In the genomic region with DNA sequence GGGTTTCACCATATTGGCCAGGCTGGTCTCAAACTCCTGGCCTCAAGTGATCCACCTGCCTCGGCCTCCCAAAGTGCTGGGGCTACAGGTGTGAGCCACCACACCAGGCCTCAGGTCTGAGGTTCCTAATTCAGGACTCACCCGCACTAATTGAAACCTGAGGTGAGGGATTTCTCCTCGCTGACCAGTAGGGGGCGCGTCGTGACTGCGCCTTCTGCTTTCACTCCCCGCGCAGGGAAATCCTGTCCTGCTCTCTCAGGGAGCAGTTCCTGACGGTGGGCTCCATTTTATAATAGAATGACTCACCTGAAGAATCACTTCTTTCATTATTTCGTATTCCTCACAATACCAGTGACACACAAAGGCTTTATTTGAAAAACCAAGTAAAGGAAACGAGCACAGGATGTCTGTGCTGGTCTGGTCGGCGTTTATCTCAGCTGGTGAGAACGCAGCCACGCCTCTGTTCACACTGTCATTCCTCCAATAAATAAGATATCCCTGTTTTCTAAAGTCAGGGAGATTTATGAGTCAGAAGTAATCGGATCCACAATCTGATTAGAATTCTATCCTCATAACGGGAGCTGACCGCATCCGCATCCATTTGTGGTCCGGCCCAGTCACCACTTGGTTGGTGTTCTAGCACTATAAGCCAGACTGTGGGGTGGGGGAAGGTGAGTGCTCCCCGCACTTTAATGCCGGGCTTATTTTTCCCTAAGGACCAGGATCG, we compare ENCODE assay signal across 1 cellular context.
TF ChIP-seq lines count a peak whose summit lies in the region.

No MANE protein-coding gene starts in this region.

TF ChIP-seq in GM23338, 12 proteins besides CTCF, POLR2A, EP300 and RAD21 (continued from another document):
- TF ChIP-seq EZH2phosphoT487 (IDR thresholded peaks at IDR 0.05; ENCODE audit: unreplicated experiment) = no peak
- no peak for TF ChIP-seq ZNF331 (CRISPR knock-in tag; IDR thresholded peaks at IDR 0.05; ENCODE audit: low read depth)
- no peak for TF ChIP-seq NANOG (IDR thresholded peaks at IDR 0.05; ENCODE audit: borderline replicate concordance)
- TF ChIP-seq STAT1 (IDR thresholded peaks at IDR 0.05; ENCODE audit: unreplicated experiment) = no peak
- TF ChIP-seq ZNF462 (CRISPR knock-in tag; IDR thresholded peaks at IDR 0.05) = no peak
- TF ChIP-seq, protein P1, sequence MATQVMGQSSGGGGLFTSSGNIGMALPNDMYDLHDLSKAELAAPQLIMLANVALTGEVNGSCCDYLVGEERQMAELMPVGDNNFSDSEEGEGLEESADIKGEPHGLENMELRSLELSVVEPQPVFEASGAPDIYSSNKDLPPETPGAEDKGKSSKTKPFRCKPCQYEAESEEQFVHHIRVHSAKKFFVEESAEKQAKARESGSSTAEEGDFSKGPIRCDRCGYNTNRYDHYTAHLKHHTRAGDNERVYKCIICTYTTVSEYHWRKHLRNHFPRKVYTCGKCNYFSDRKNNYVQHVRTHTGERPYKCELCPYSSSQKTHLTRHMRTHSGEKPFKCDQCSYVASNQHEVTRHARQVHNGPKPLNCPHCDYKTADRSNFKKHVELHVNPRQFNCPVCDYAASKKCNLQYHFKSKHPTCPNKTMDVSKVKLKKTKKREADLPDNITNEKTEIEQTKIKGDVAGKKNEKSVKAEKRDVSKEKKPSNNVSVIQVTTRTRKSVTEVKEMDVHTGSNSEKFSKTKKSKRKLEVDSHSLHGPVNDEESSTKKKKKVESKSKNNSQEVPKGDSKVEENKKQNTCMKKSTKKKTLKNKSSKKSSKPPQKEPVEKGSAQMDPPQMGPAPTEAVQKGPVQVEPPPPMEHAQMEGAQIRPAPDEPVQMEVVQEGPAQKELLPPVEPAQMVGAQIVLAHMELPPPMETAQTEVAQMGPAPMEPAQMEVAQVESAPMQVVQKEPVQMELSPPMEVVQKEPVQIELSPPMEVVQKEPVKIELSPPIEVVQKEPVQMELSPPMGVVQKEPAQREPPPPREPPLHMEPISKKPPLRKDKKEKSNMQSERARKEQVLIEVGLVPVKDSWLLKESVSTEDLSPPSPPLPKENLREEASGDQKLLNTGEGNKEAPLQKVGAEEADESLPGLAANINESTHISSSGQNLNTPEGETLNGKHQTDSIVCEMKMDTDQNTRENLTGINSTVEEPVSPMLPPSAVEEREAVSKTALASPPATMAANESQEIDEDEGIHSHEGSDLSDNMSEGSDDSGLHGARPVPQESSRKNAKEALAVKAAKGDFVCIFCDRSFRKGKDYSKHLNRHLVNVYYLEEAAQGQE (IDR thresholded peaks at IDR 0.05; ENCODE audit: unreplicated experiment) = no peak
